In the genomic region with DNA sequence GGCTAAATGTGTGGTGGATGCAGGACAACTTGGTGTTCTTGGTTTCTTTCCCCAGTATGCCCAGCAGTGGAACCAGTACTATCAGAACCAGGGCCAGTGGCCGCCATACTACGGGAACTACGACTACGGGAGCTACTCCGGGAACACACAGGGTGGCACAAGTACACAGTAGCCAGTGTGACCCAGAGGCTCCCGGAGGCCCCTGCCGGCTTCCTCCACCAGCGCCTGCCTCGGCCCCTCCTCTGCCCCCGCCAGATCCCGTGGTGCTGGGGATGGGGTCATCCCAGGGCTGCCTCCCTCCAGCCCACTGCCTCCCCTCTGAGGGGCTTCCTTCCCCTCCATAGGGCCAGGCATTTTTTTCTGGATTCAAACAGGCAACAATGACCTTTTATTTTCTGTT, we compare ENCODE assay signal across 12 cellular contexts. TPM values are rescaled to one million over a fixed set of nuclear protein-coding genes. Genes with fewer than 3 reads are reported as not detected.
DNase-seq lines count a peak whose midpoint lies in the region; ATAC-seq and TF ChIP-seq lines count a peak whose summit lies in the region.
"Had no signal": no experiment of that assay in that cellular context is flagged by ENCODE, and none has a peak within 500 bp of the region (broad histone marks: within the 10 kb centered on the region; RNA-seq: fewer than 3 reads in every experiment).

No MANE protein-coding gene starts in this region.

- H3K4me2 ChIP-seq in OCI-LY7 (ENCODE audit: low read length), result no peak overlapping the region

- peaks cover 94% of the 10 kb centered on the region for H3K36me3 Mint-ChIP-seq in Calu3 (ENCODE audit: insufficient read depth, unreplicated experiment)
- H3K36me3 Mint-ChIP-seq in endodermal cell (ENCODE audit: low read depth), result peaks cover 53% of the 10 kb centered on the region

- no peaks in the 10 kb centered on the region for H4K20me1 ChIP-seq in OCI-LY7 (ENCODE audit: insufficient read depth, low read length)

- intact Hi-C loops in Calu3 (cut with micrococcal nuclease; ENCODE audit: unreplicated experiment) (no loop called here), OCI-LY7 (cut with micrococcal nuclease; ENCODE audit: unreplicated experiment) (no loop called here), spleen (cut with DNase I; ENCODE audit: low total_unique reads) (loop anchor here (5.0 kb wide), 1 partner anchor 39 kb away; no protein-coding TSS in a partner anchor)

- POLR2A ChIA-PET in OCI-LY7 (lab: Charles Lee), result no interaction called here

- H3K9me3 Mint-ChIP-seq in Calu3 (ENCODE audit: low read depth, unreplicated experiment) (no peaks in the 10 kb centered on the region), endodermal cell (no peaks in the 10 kb centered on the region)

- H3K36me3 ChIP-seq in OCI-LY7 (ENCODE audit: insufficient read depth, low read length), result peaks cover 79% of the 10 kb centered on the region
- peaks cover 70% of the 10 kb centered on the region for H3K36me3 ChIP-seq in endodermal cell (ENCODE audit: control insufficient read depth, insufficient read depth, low read length)
- peaks cover 0 to 61% (median 48%) of the 10 kb centered on the region in 6 donors for H3K36me3 ChIP-seq in spleen

- 94 to 96% methylated on average over 11 of the region's 11 CpGs for WGBS in endodermal cell (ENCODE audit: insufficient coverage in 1 of 2, insufficient read length in 1 of 2), 2 experiments
- 47 to 65% (median 63%) methylated on average over 11 of the region's 11 CpGs for WGBS in spleen, 5 donors

- ATAC-seq in GM18861 (IDR thresholded peaks at IDR 0.05; ENCODE audit: unreplicated experiment) (no peak), GM21737 (IDR thresholded peaks at IDR 0.05; ENCODE audit: unreplicated experiment) (no peak)
- ATAC-seq: activated CD4-positive, CD25-positive, alpha-beta regulatory T cell treated with anti-CD3 and anti-CD28 coated beads, Interleukin-2, amount 50 U/mL, for 24 hours had no signal

- H3K27me3 Mint-ChIP-seq in Calu3 (ENCODE audit: unreplicated experiment) (no peaks in the 10 kb centered on the region), endodermal cell (ENCODE audit: insufficient read depth) (peaks cover 2% of the 10 kb centered on the region)

- no peak for DNase-seq in Calu3
- no peak for DNase-seq in OCI-LY7 (ENCODE audit: low spot score)
- no peak for DNase-seq in endodermal cell
- no peak for DNase-seq in spleen
- no peak for DNase-seq in midbrain (lab: John Stamatoyannopoulos, UW)
- DNase-seq in GM03348 (ENCODE audit: low spot score), result no peak
- DNase-seq: amygdala, DMS79 treated with DMSO at 0.1 percent for 48 hours, NCI-H1105 had no signal

- no peak overlapping the region for H3K4me3 Mint-ChIP-seq in Calu3 (ENCODE audit: low read depth, unreplicated experiment)
- H3K4me3 Mint-ChIP-seq in endodermal cell, result no peak overlapping the region

- H3K27me3 ChIP-seq in endodermal cell (ENCODE audit: control insufficient read depth, insufficient read depth, low read length, poor library complexity, severe bottlenecking) (no peaks in the 10 kb centered on the region), spleen (replicated peaks in 1 of 7) (no peaks in the 10 kb centered on the region)

- peaks cover 11% of the 10 kb centered on the region for H3K79me2 ChIP-seq in OCI-LY7 (ENCODE audit: insufficient read depth, low read depth, low read length)

- H3K4me1 ChIP-seq in OCI-LY7 (ENCODE audit: insufficient read depth, low read length, poor library complexity, severe bottlenecking) (peaks cover 42% of the 10 kb centered on the region), endodermal cell (ENCODE audit: control insufficient read depth, insufficient read depth, low read length) (peaks cover 7% of the 10 kb centered on the region), spleen (peaks cover 59 to 96% (median 90%) of the 10 kb centered on the region in 6 donors)

- TF ChIP-seq POLR2A in spleen (IDR thresholded peaks at IDR 0.05), result no peak

- CTCF ChIA-PET in Calu3 (lab: Charles Lee), result interaction anchor here (0.5 kb wide), 1 partner anchor 14 kb away, joined by 5 read pairs; no protein-coding TSS in a partner anchor
- CTCF ChIA-PET in OCI-LY7 (lab: Charles Lee; ENCODE audit: unreplicated experiment), result no interaction called here

- H3K9me3 ChIP-seq in OCI-LY7 (ENCODE audit: low read length), result no peaks in the 10 kb centered on the region
- no peaks in the 10 kb centered on the region for H3K9me3 ChIP-seq in endodermal cell (ENCODE audit: control insufficient read depth, low read length)
- H3K9me3 ChIP-seq in spleen, result no peaks in the 10 kb centered on the region

- no peak overlapping the region for H3K9ac ChIP-seq in endodermal cell (ENCODE audit: extremely low read depth, low read length, poor library complexity, severe bottlenecking)

- peak overlapping the region; percentile 68 for H3K27ac ChIP-seq in OCI-LY7 (ENCODE audit: low read depth, low read length, poor library complexity, severe bottlenecking)
- H3K27ac ChIP-seq in endodermal cell (ENCODE audit: low read depth, low read length), result no peak overlapping the region
- H3K27ac ChIP-seq in spleen, result peak overlapping the region; percentile 88 to 98 (median 97)

- H3K9me2 ChIP-seq in OCI-LY7 (ENCODE audit: insufficient read depth, low read length), result no peaks in the 10 kb centered on the region

- no peak overlapping the region for H3K4me3 ChIP-seq in OCI-LY7 (ENCODE audit: low read depth, low read length, poor library complexity, severe bottlenecking)
- no peak overlapping the region for H3K4me3 ChIP-seq in endodermal cell (ENCODE audit: low read length)
- H3K4me3 ChIP-seq in spleen, result peak overlapping the region in 1 of 8 donors; percentile 24

- H3K27ac Mint-ChIP-seq in Calu3 (ENCODE audit: unreplicated experiment), result peak overlapping the region; percentile 26
- H3K27ac Mint-ChIP-seq in endodermal cell, result peak overlapping the region; percentile 64

- TF ChIP-seq CTCF in Calu3 (IDR thresholded peaks at IDR 0.05; ENCODE audit: unreplicated experiment) (no peak), OCI-LY7 (conservative IDR thresholded peaks at IDR 0.05; ENCODE audit: low read length) (no peak), endodermal cell (conservative IDR thresholded peaks at IDR 0.05) (no peak), spleen (IDR thresholded peaks at IDR 0.05 in 8 of 11, conservative IDR thresholded peaks at IDR 0.05 in 3 of 11) (no peak)

- no peak overlapping the region for H2AFZ ChIP-seq in OCI-LY7 (ENCODE audit: low read length)

- H3K4me1 Mint-ChIP-seq in Calu3 (ENCODE audit: low read depth, unreplicated experiment) (peaks cover 19% of the 10 kb centered on the region), endodermal cell (peaks cover 16% of the 10 kb centered on the region)

- BruUV-seq in Calu3 (replicated peaks; lab: Mats Ljungman, UMichigan) (no TSS peak), OCI-LY7 (replicated peaks; lab: Mats Ljungman, UMichigan) (no TSS peak)

RNA-seq across cellular contexts. Expression of a gene that starts 3.6 kb away (rescaled TPM):
- total RNA-seq in Calu3 (2022) (45.8 and 48.0 TPM in 2 replicates), OCI-LY7 (2022) (35.0 and 36.6 TPM in 2 replicates), endodermal cell (10 to 100 TPM; 38.4 to 44.6 TPM), spleen (10 to 100 TPM; 20.5 to 38.2 (median 29.7) TPM)
- 14.4 and 15.0 TPM in 2 replicates for total RNA-seq in OCI-LY7 (2014; rRNA removed; shearing (Covaris generic))
- polyA plus RNA-seq in endodermal cell (2013, experiment 1 of 2), result 33.6 TPM
- polyA plus RNA-seq in endodermal cell (2013, experiment 2 of 2), result 29.5 TPM
- polyA plus RNA-seq in spleen, result 10 to 100 TPM; 12.7 to 18.9 (median 14.5) TPM

RNA-seq across cellular contexts. Expression of a gene that starts 42.2 kb away (rescaled TPM):
- 320 and 370 TPM in 2 replicates for total RNA-seq in Calu3 (2022)
- 194 and 200 TPM in 2 replicates for total RNA-seq in OCI-LY7 (2014; rRNA removed; shearing (Covaris generic))
- 360 and 377 TPM in 2 replicates for total RNA-seq in OCI-LY7 (2022)
- total RNA-seq in endodermal cell, result 100 to 1,000 TPM; 211 to 225 TPM
- 216 TPM for polyA plus RNA-seq in endodermal cell (2013, experiment 1 of 2)
- 207 TPM for polyA plus RNA-seq in endodermal cell (2013, experiment 2 of 2)
- 100 to 1,000 TPM; 161 to 213 (median 178) TPM for total RNA-seq in spleen
- 100 to 1,000 TPM in 1 of 3 donors, 10 to 100 TPM in 2; 53.9 to 102 (median 64.4) TPM for polyA plus RNA-seq in spleen

RNA-seq across cellular contexts. Expression of a gene that starts 47.3 kb away (rescaled TPM):
- 39.2 and 42.0 TPM in 2 replicates for total RNA-seq in Calu3 (2022)
- total RNA-seq in OCI-LY7 (2014; rRNA removed; shearing (Covaris generic)), result 10.9 and 15.5 TPM in 2 replicates
- 69.9 and 88.8 TPM in 2 replicates for total RNA-seq in OCI-LY7 (2022)
- 10 to 100 TPM; 56.3 to 60.1 TPM for total RNA-seq in endodermal cell
- 21.7 TPM for polyA plus RNA-seq in endodermal cell (2013, experiment 1 of 2)
- 26.9 TPM for polyA plus RNA-seq in endodermal cell (2013, experiment 2 of 2)
- total RNA-seq in spleen, result 100 to 1,000 TPM in 6 of 7 donors, 10 to 100 TPM in 1; 79.3 to 147 (median 130) TPM
- 10 to 100 TPM; 23.0 to 56.0 (median 25.2) TPM for polyA plus RNA-seq in spleen

RNA-seq across cellular contexts. Expression of a gene that starts 57.6 kb away (rescaled TPM):
- total RNA-seq in Calu3 (2022) (6.4 and 8.5 TPM in 2 replicates), OCI-LY7 (2022) (3.4 and 5.2 TPM in 2 replicates), endodermal cell (1 to 10 TPM; 4.5 to 6.2 TPM), spleen (10 to 100 TPM in 1 of 7 donors, 1 to 10 TPM in 6; 7.5 to 10.2 (median 8.4) TPM)
- 1.7 and 3.9 TPM in 2 replicates for total RNA-seq in OCI-LY7 (2014; rRNA removed; shearing (Covaris generic))
- polyA plus RNA-seq in endodermal cell (2013, experiment 1 of 2), result 8.9 TPM
- polyA plus RNA-seq in endodermal cell (2013, experiment 2 of 2), result 12.0 TPM
- 10 to 100 TPM in 2 of 3 donors, 1 to 10 TPM in 1; 8.6 to 11.9 (median 10.5) TPM for polyA plus RNA-seq in spleen
